Comparison of ENCODE assay signal across 23 cellular contexts in the genomic region with DNA sequence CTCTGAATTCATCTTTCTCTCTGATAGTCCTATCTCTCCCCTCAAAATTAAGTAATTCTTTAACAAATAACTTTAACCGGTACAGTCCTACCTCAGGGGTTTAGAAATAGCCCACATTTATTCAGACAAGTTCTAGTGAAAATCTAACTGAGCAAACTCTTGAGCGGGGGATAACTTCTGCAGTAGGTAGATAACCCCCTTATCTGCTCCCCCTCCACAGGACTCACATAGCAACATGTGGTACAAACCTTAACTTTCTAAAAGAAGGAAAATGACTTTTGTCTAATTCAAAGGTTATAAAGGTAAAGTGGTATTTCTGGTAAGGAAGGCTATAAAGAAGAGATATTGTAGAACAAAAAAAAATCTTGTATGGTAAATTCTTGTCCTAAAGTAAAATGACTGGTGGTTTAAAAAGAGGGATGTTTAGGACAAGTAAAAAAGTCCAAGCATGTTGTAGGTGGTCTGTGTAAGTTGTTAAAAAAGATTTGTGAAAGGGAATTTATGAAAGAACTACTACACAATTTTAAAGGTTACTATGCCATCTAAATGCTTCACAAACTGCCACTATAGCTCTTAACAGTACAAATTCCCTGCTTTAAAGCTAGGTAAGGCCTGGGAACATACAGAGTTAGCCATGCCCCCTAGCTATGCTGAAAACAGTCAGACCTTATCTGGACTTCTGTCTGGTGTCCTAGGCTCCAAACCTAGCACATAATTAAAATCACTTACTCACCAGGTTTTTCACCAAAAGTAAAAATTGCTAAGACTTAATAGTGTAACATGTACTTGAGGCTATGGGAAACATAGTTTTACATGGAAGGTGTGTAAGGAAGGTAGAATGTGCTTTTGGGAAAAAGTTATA.
"Had no signal": no experiment of that assay in that cellular context is flagged by ENCODE, and none has a peak within 500 bp of the region (broad histone marks: within the 10 kb centered on the region; RNA-seq: fewer than 3 reads in every experiment).

No MANE protein-coding gene starts in this region.

- H3K9me3 ChIP-seq: breast epithelium, ovary, psoas muscle had no signal

- DNase-seq: activated CD4-positive, alpha-beta T cell treated with anti-CD3 and anti-CD28 coated beads, Interleukin-2, amount 50 U/mL, for 1 hour; activated CD8-positive, alpha-beta memory T cell treated with anti-CD3 and anti-CD28 coated beads, Interleukin-2, amount 50 U/mL, for 4 hours; activated naive CD4-positive, alpha-beta T cell treated with anti-CD3 and anti-CD28 coated beads for 36 hours; activated naive CD8-positive, alpha-beta T cell treated with anti-CD3 and anti-CD28 coated beads, Interleukin-2, amount 50 U/mL, for 24 hours; activated T-cell treated with anti-CD3 and anti-CD28 coated beads, Interleukin-2, amount 50 U/mL, for 4 hours; aorta; esophagus squamous epithelium; heart right ventricle; immature natural killer cell; kidney glomerular epithelial cell; mesenchymal stem cell; naive thymus-derived CD4-positive, alpha-beta T cell; ovary; psoas muscle; right cardiac atrium; stimulated activated CD4-positive, alpha-beta T cell treated with anti-CD3 and anti-CD28 coated beads, Interleukin-15, amount 100 ng/mL, for 24 hours; stimulated activated CD4-positive, alpha-beta T cell treated with anti-CD3 and anti-CD28 coated beads, Interleukin-2, amount 100 ng/mL, for 48 hours; T1000 had no signal

- H3K4me3 ChIP-seq: breast epithelium, coronary artery, esophagus squamous epithelium, heart right ventricle, ovary, psoas muscle, skin epidermis, tibial nerve had no signal

- H3K27me3 ChIP-seq: breast epithelium, esophagus squamous epithelium, heart right ventricle, ovary, tibial nerve had no signal

- H3K4me3 Mint-ChIP-seq: activated naive CD4-positive, alpha-beta T cell treated with anti-CD3 and anti-CD28 coated beads for 36 hours; activated naive CD8-positive, alpha-beta T cell treated with anti-CD3 and anti-CD28 coated beads, Interleukin-2, amount 50 U/mL, for 24 hours; activated T-cell treated with anti-CD3 and anti-CD28 coated beads, Interleukin-2, amount 50 U/mL, for 4 hours; immature natural killer cell; naive thymus-derived CD4-positive, alpha-beta T cell; stimulated activated naive CD8-positive, alpha-beta T cell treated with anti-CD3 and anti-CD28 coated beads, Interleukin-15, Interleukin-2, amounts not matched to agents 100 ng/mL and 50 ng/mL, for 24 hours had no signal

- H3K4me1 Mint-ChIP-seq: immature natural killer cell had no signal

- H3K4me1 ChIP-seq: breast epithelium, esophagus squamous epithelium, psoas muscle, tibial nerve had no signal

- H3K27ac ChIP-seq: breast epithelium, coronary artery, esophagus squamous epithelium, heart right ventricle, ovary, psoas muscle, skin epidermis, tibial nerve had no signal

- H3K36me3 ChIP-seq: breast epithelium, esophagus squamous epithelium, heart right ventricle, ovary had no signal

- H3K27ac Mint-ChIP-seq: activated naive CD4-positive, alpha-beta T cell treated with anti-CD3 and anti-CD28 coated beads for 36 hours; activated naive CD8-positive, alpha-beta T cell treated with anti-CD3 and anti-CD28 coated beads, Interleukin-2, amount 50 U/mL, for 24 hours; immature natural killer cell; naive thymus-derived CD4-positive, alpha-beta T cell; stimulated activated naive CD8-positive, alpha-beta T cell treated with anti-CD3 and anti-CD28 coated beads, Interleukin-15, Interleukin-2, amounts not matched to agents 100 ng/mL and 50 ng/mL, for 24 hours had no signal

- H3K27me3 Mint-ChIP-seq: activated naive CD8-positive, alpha-beta T cell treated with anti-CD3 and anti-CD28 coated beads, Interleukin-2, amount 50 U/mL, for 24 hours had no signal
